In genomic region chr20:47280668-47281067, GRCh38 we compare ENCODE assay signal across 16 cellular contexts.
DNase-seq lines count a peak whose midpoint lies in the region; ATAC-seq, FAIRE-seq and TF ChIP-seq lines count a peak whose summit lies in the region.
"Had no signal": no experiment of that assay in that cellular context is flagged by ENCODE, and none has a peak within 500 bp of the region (broad histone marks: within the 10 kb centered on the region; RNA-seq: fewer than 3 reads in every experiment).

No MANE protein-coding gene starts in this region.

- H3K4me3 ChIP-seq in dorsolateral prefrontal cortex (no peak overlapping the region), pancreas (no peak overlapping the region)
- H3K4me3 ChIP-seq: A549, MG63 had no signal

- no peaks in the 10 kb centered on the region for H3K9me3 Mint-ChIP-seq in activated CD4-positive, alpha-beta T cell treated with anti-CD3 and anti-CD28 coated beads, Interleukin-2, amount 10 ng/mL, durations not matched to agents 7 days and 5 days
- H3K9me3 Mint-ChIP-seq in progenitor cell of endocrine pancreas (ENCODE audit: low read depth), result no peaks in the 10 kb centered on the region

- no peak overlapping the region for H3K4me3 Mint-ChIP-seq in activated CD4-positive, alpha-beta T cell treated with anti-CD3 and anti-CD28 coated beads, Interleukin-2, amount 10 ng/mL, durations not matched to agents 7 days and 5 days
- H3K4me3 Mint-ChIP-seq in progenitor cell of endocrine pancreas (ENCODE audit: low read depth), result no peak overlapping the region

- peak overlapping the region; percentile 2 for H3K27ac Mint-ChIP-seq in activated CD4-positive, alpha-beta T cell treated with anti-CD3 and anti-CD28 coated beads, Interleukin-2, amount 10 ng/mL, durations not matched to agents 7 days and 5 days
- H3K27ac Mint-ChIP-seq in progenitor cell of endocrine pancreas, result peak overlapping the region; percentile 61

- peaks cover 52% of the 10 kb centered on the region for H3K36me3 Mint-ChIP-seq in activated CD4-positive, alpha-beta T cell treated with anti-CD3 and anti-CD28 coated beads, Interleukin-2, amount 10 ng/mL, durations not matched to agents 7 days and 5 days (ENCODE audit: low read depth)
- H3K36me3 Mint-ChIP-seq in progenitor cell of endocrine pancreas (ENCODE audit: insufficient read depth), result peaks cover 44% of the 10 kb centered on the region

- H3K4me1 ChIP-seq in pancreas, result peaks cover 0 to 6% (median 0%) of the 10 kb centered on the region in 3 donors

- WGBS in pancreas, 2 donors, result 79 to 80% methylated on average over 3 of the region's 3 CpGs

- H3K27me3 ChIP-seq in dorsolateral prefrontal cortex (no peaks in the 10 kb centered on the region), pancreas (no peaks in the 10 kb centered on the region)
- H3K27me3 ChIP-seq: MG63 had no signal

- POLR2A ChIA-PET in activated CD4-positive, alpha-beta T cell treated with anti-CD3 and anti-CD28 coated beads, Interleukin-2, amount 10 ng/mL, durations not matched to agents 7 days and 5 days (lab: Charles Lee), result no interaction called here

- CTCF ChIA-PET in activated CD4-positive, alpha-beta T cell treated with anti-CD3 and anti-CD28 coated beads, Interleukin-2, amount 10 ng/mL, durations not matched to agents 7 days and 5 days (lab: Charles Lee), result interaction anchor here (1.3 to 3.9 kb wide), 3 partner anchors 7 to 354 kb away, joined by 4 to 17 read pairs (median 14); no protein-coding TSS in a partner anchor

- no peak for ATAC-seq in pancreas
- ATAC-seq: A549, right cardiac atrium had no signal

- FAIRE-seq in pancreas (lab: Jason Lieb, UNC), result no peak
- FAIRE-seq: A549 had no signal

- peaks cover 5 to 22% (median 7%) of the 10 kb centered on the region in 3 donors for H3K36me3 ChIP-seq in pancreas

- DNase-seq in activated CD4-positive, alpha-beta T cell treated with anti-CD3 and anti-CD28 coated beads, Interleukin-2, amount 10 ng/mL, durations not matched to agents 7 days and 5 days, result no peak
- no peak for DNase-seq in activated CD4-positive, alpha-beta T cell treated with anti-CD3 and anti-CD28 coated beads, Interleukin-2, amount 50 U/mL, for 1 hour
- DNase-seq in RPMI7951 (ENCODE audit: low read depth) (peak; percentile 53), dorsolateral prefrontal cortex (no peak), progenitor cell of endocrine pancreas (ENCODE audit: low spot score, unreplicated experiment) (no peak), GM19240 (ENCODE audit: insufficient read length, low spot score) (no peak), hypothalamus (lab: John Stamatoyannopoulos, UW) (no peak), pancreas (no peak)
- DNase-seq: H7, MG63, NCI-H2029, NCI-H510A treated with DMSO at 0.1 percent for 48 hours, right cardiac atrium, SIG-M5, trophoblast cell had no signal

- intact Hi-C loops in dorsolateral prefrontal cortex (cut with DNase I), result no loop called here
- intact Hi-C loops in pancreas (cut with DNase I), result no loop called here

- no peaks in the 10 kb centered on the region for H3K9me3 ChIP-seq in pancreas
- H3K9me3 ChIP-seq: A549, MG63 had no signal

- TF ChIP-seq CTCF in dorsolateral prefrontal cortex (IDR thresholded peaks at IDR 0.05 in 54 of 56, conservative IDR thresholded peaks at IDR 0.05 in 2 of 56; ENCODE audit: low read depth in 1 of 56, partially characterized antibody in 56 of 56), result no peak
- TF ChIP-seq CTCF in progenitor cell of endocrine pancreas (IDR thresholded peaks at IDR 0.05; ENCODE audit: unreplicated experiment), result no peak
- TF ChIP-seq CTCF in pancreas (IDR thresholded peaks at IDR 0.05), result no peak

- H3K4me1 Mint-ChIP-seq in activated CD4-positive, alpha-beta T cell treated with anti-CD3 and anti-CD28 coated beads, Interleukin-2, amount 10 ng/mL, durations not matched to agents 7 days and 5 days, result peaks cover 8% of the 10 kb centered on the region
- peaks cover 15% of the 10 kb centered on the region for H3K4me1 Mint-ChIP-seq in progenitor cell of endocrine pancreas (ENCODE audit: low read depth)

- H3K27ac ChIP-seq in dorsolateral prefrontal cortex (peak overlapping the region in 31 of 59 donors; percentile 3 to 88 (median 37)), pancreas (no peak overlapping the region)

- no peaks in the 10 kb centered on the region for H3K27me3 Mint-ChIP-seq in activated CD4-positive, alpha-beta T cell treated with anti-CD3 and anti-CD28 coated beads, Interleukin-2, amount 10 ng/mL, durations not matched to agents 7 days and 5 days
- H3K27me3 Mint-ChIP-seq in progenitor cell of endocrine pancreas, result no peaks in the 10 kb centered on the region

Comparison
In these comparisons a context has a peak if more than half of its experiments do, and no peak if none do; other contexts are left out.
1. H3K27ac ChIP-seq: peak in dorsolateral prefrontal cortex (31 of 59); none in pancreas (0 of 4).